In genomic region chr1:234544094-234544579, GRCh38 we compare ENCODE assay signal across 1 cellular context.
TF ChIP-seq lines count a peak whose summit lies in the region.

No MANE protein-coding gene starts in this region.

TF ChIP-seq in K562, 482 proteins besides CTCF, POLR2A, EP300 and RAD21 (continued from another document and continues in another):
- no peak for TF ChIP-seq CUX1 (CRISPR knock-in tag; IDR thresholded peaks at IDR 0.05)
- TF ChIP-seq HDAC6 (IDR thresholded peaks at IDR 0.05; ENCODE audit: low read depth, low read length): no peak
- no peak for TF ChIP-seq NFE2L1 (tag; IDR thresholded peaks at IDR 0.05; ENCODE audit: borderline replicate concordance, low read depth)
- TF ChIP-seq CREB1 (IDR thresholded peaks at IDR 0.05): peak; percentile 36; the same call in 1 of the 2 replicates
- no peak; the same call in 1 of the 2 replicates for TF ChIP-seq CREB1 (CRISPR knock-in tag; IDR thresholded peaks at IDR 0.05)
- TF ChIP-seq, protein P1, sequence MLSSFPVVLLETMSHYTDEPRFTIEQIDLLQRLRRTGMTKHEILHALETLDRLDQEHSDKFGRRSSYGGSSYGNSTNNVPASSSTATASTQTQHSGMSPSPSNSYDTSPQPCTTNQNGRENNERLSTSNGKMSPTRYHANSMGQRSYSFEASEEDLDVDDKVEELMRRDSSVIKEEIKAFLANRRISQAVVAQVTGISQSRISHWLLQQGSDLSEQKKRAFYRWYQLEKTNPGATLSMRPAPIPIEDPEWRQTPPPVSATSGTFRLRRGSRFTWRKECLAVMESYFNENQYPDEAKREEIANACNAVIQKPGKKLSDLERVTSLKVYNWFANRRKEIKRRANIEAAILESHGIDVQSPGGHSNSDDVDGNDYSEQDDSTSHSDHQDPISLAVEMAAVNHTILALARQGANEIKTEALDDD (IDR thresholded peaks at IDR 0.05): no peak
- TF ChIP-seq ZNF609 (CRISPR knock-in tag; IDR thresholded peaks at IDR 0.05; ENCODE audit: borderline replicate concordance): no peak
- no peak for TF ChIP-seq GMEB1 (CRISPR knock-in tag; IDR thresholded peaks at IDR 0.05)
- TF ChIP-seq HNRNPLL (IDR thresholded peaks at IDR 0.05; ENCODE audit: low read depth, low read length, poor library complexity, severe bottlenecking): no peak
- TF ChIP-seq TOE1 (IDR thresholded peaks at IDR 0.05; ENCODE audit: borderline replicate concordance): no peak
- TF ChIP-seq TOE1 (CRISPR knock-in tag; IDR thresholded peaks at IDR 0.05; ENCODE audit: borderline replicate concordance, low read depth): no peak
- TF ChIP-seq ATF6 (CRISPR knock-in tag; IDR thresholded peaks at IDR 0.05): no peak
- no peak for TF ChIP-seq ZNF408 (CRISPR knock-in tag; IDR thresholded peaks at IDR 0.05; ENCODE audit: low read depth)
- peak; percentile 63; the same call in 1 of the 2 replicates for TF ChIP-seq HSF4 (CRISPR knock-in tag; IDR thresholded peaks at IDR 0.05; ENCODE audit: borderline replicate concordance)
- TF ChIP-seq CBX3 (IDR thresholded peaks at IDR 0.05; ENCODE audit: borderline replicate concordance in 1 of 2, low read length in 2 of 2): peak in 1 of 2 experiments; percentile 9; a peak in 1 of 3 replicates
- 0 out of 2 replicates have a peak, but pooled peaks have one; percentile 19 for TF ChIP-seq NBN (IDR thresholded peaks at IDR 0.05; ENCODE audit: low read depth)
- TF ChIP-seq MCM2 (IDR thresholded peaks at IDR 0.05; ENCODE audit: low read depth): no peak
- TF ChIP-seq CBX2 (IDR thresholded peaks at IDR 0.05; ENCODE audit: insufficient read depth, low read length, poor library complexity, severe bottlenecking): no peak
- TF ChIP-seq, protein P2, sequence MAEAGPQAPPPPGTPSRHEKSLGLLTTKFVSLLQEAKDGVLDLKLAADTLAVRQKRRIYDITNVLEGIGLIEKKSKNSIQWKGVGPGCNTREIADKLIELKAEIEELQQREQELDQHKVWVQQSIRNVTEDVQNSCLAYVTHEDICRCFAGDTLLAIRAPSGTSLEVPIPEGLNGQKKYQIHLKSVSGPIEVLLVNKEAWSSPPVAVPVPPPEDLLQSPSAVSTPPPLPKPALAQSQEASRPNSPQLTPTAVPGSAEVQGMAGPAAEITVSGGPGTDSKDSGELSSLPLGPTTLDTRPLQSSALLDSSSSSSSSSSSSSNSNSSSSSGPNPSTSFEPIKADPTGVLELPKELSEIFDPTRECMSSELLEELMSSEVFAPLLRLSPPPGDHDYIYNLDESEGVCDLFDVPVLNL (CRISPR knock-in tag; IDR thresholded peaks at IDR 0.05; ENCODE audit: low read depth): no peak
- TF ChIP-seq, protein P3, sequence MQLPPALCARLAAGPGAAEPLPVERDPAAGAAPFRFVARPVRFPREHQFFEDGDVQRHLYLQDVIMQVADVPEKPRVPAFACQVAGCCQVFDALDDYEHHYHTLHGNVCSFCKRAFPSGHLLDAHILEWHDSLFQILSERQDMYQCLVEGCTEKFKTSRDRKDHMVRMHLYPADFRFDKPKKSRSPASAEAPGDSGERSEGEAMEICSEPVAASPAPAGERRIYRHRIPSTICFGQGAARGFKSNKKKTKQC (CRISPR knock-in tag; IDR thresholded peaks at IDR 0.05): no peak
- TF ChIP-seq MTA3 (IDR thresholded peaks at IDR 0.05; ENCODE audit: borderline replicate concordance): peak; percentile 58
- TF ChIP-seq RBM15 (IDR thresholded peaks at IDR 0.05; ENCODE audit: insufficient read depth, low read length): no peak
- peak; percentile 63; the same call in 1 of the 2 replicates for TF ChIP-seq MEF2A (IDR thresholded peaks at IDR 0.05; ENCODE audit: control insufficient read depth, low read depth, low read length)
- no peak for TF ChIP-seq HDAC3 (IDR thresholded peaks at IDR 0.05; ENCODE audit: borderline replicate concordance, partially characterized antibody)
- TF ChIP-seq NR2C1 (IDR thresholded peaks at IDR 0.05): no peak
- TF ChIP-seq NR2C1 (tag; IDR thresholded peaks at IDR 0.05): no peak
- TF ChIP-seq ATF2 (CRISPR knock-in tag; IDR thresholded peaks at IDR 0.05): no peak
- TF ChIP-seq CSDE1 (IDR thresholded peaks at IDR 0.05): no peak
- TF ChIP-seq ZFP91 (CRISPR knock-in tag; IDR thresholded peaks at IDR 0.05): no peak
- TF ChIP-seq MIER1 (IDR thresholded peaks at IDR 0.05; ENCODE audit: low read depth): no peak
- TF ChIP-seq, protein P4, sequence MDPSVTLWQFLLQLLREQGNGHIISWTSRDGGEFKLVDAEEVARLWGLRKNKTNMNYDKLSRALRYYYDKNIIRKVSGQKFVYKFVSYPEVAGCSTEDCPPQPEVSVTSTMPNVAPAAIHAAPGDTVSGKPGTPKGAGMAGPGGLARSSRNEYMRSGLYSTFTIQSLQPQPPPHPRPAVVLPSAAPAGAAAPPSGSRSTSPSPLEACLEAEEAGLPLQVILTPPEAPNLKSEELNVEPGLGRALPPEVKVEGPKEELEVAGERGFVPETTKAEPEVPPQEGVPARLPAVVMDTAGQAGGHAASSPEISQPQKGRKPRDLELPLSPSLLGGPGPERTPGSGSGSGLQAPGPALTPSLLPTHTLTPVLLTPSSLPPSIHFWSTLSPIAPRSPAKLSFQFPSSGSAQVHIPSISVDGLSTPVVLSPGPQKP (CRISPR knock-in tag; IDR thresholded peaks at IDR 0.05): no peak
- TF ChIP-seq ZSCAN29 (IDR thresholded peaks at IDR 0.05): no peak
- no peak; the same call in 1 of the 2 replicates for TF ChIP-seq HINFP (tag; conservative IDR thresholded peaks at IDR 0.05; ENCODE audit: low read depth)
- TF ChIP-seq ZNF124 (CRISPR knock-in tag; IDR thresholded peaks at IDR 0.05): no peak
- TF ChIP-seq TAF1 (IDR thresholded peaks at IDR 0.05; ENCODE audit: control insufficient read depth, extremely low read depth, insufficient read depth, low read length, severe bottlenecking): no peak
